In genomic region chr3:189188466-189188865, GRCh38 we compare ENCODE assay signal across 18 cellular contexts. TPM values are rescaled to one million over a fixed set of nuclear protein-coding genes. Genes with fewer than 3 reads are reported as not detected.
DNase-seq lines count a peak whose midpoint lies in the region; ATAC-seq lines count a peak whose summit lies in the region.
"Had no signal": no experiment of that assay in that cellular context is flagged by ENCODE, and none has a peak within 500 bp of the region (broad histone marks: within the 10 kb centered on the region; RNA-seq: fewer than 3 reads in every experiment).

No MANE protein-coding gene starts in this region.

- H3K27me3 ChIP-seq in aorta (ENCODE audit: control insufficient read depth in 1 of 2, insufficient read depth in 2 of 2, low read length in 1 of 2) = no peaks in the 10 kb centered on the region
- H3K27me3 ChIP-seq: stomach had no signal

- intact Hi-C loops in Right ventricle myocardium superior (cut with DNase I) = no loop called here
- intact Hi-C loops in aorta (cut with DNase I) = no loop called here

- no peak overlapping the region for H3K27ac ChIP-seq in aorta (ENCODE audit: low read depth in 1 of 2, low read length in 2 of 2)

- no peaks in the 10 kb centered on the region for H3K4me1 ChIP-seq in aorta (ENCODE audit: control insufficient read depth in 1 of 2, insufficient read depth in 2 of 2, low read length in 2 of 2)

- H3K4me3 ChIP-seq in aorta (ENCODE audit: low read length in 2 of 2) = no peak overlapping the region
- H3K4me3 ChIP-seq: stomach had no signal

- no peaks in the 10 kb centered on the region for H3K36me3 ChIP-seq in aorta (ENCODE audit: control insufficient read depth in 1 of 2, insufficient read depth in 2 of 2, low read length in 1 of 2)
- H3K36me3 ChIP-seq: stomach had no signal

- DNase-seq in NCI-H2196 (lab: John Stamatoyannopoulos, UW; ENCODE audit: unreplicated experiment) (peak; percentile 43), NCI-H2196 treated with DMSO at 0.1 percent for 48 hours (lab: John Stamatoyannopoulos, UW; ENCODE audit: unreplicated experiment) (no peak), Right ventricle myocardium superior (no peak), mucosa of gallbladder (ENCODE audit: low spot score) (peak; percentile 39), aorta (no peak), AML-193 (lab: John Stamatoyannopoulos, UW) (no peak), EL (no peak)
- no peak for DNase-seq in activated naive CD4-positive, alpha-beta T cell treated with Interleukin-2 at 50 U/mL for 16 hours
- DNase-seq: 8988T; activated CD4-positive, alpha-beta memory T cell treated with anti-CD3 and anti-CD28 coated beads, Interleukin-2, amount 10 ng/mL, durations not matched to agents 7 days and 5 days; amygdala; CD4-positive, CD25-positive, alpha-beta regulatory T cell; dermis blood vessel endothelial cell; H7; mesenchymal stem cell; NK-92 treated with Interleukin-12 subunit alpha and Interleukin-12 subunit beta, amount 100 ng/mL, for 24 hours; occipital lobe; stomach had no signal

- H3K9me3 ChIP-seq in aorta (ENCODE audit: control insufficient read depth, low read length) = no peaks in the 10 kb centered on the region

- ATAC-seq in Right ventricle myocardium superior (ENCODE audit: poor library complexity) = peak; percentile 82
- ATAC-seq in aorta (ENCODE audit: low FRiP score) = peak; percentile 63

RNA-seq across cellular contexts. Expression of gene TPRG1, which starts 16.7 kb away (rescaled TPM):
- 2.7 TPM for total RNA-seq in Right ventricle myocardium superior
- total RNA-seq in mucosa of gallbladder = 3.9 TPM
- total RNA-seq in aorta = 10 to 100 TPM; 14.9 to 19.8 TPM
- 1 to 10 TPM; 4.5 to 7.2 TPM for polyA plus RNA-seq in aorta
- total RNA-seq: dermis blood vessel endothelial cell had no signal

Comparison
In these comparisons a context has a peak if more than half of its experiments do, and no peak if none do; other contexts are left out.
1. DNase-seq: peak in NCI-H2196 (single experiment) and mucosa of gallbladder (single experiment); none in NCI-H2196 treated with DMSO at 0.1 percent for 48 hours (single experiment), Right ventricle myocardium superior (single experiment), aorta (0 of 2), activated naive CD4-positive, alpha-beta T cell treated with Interleukin-2 at 50 U/mL for 16 hours (single experiment), AML-193 (0 of 2) and EL (single experiment).